8 cellular contexts compared by ENCODE assay signal in the genomic region with DNA sequence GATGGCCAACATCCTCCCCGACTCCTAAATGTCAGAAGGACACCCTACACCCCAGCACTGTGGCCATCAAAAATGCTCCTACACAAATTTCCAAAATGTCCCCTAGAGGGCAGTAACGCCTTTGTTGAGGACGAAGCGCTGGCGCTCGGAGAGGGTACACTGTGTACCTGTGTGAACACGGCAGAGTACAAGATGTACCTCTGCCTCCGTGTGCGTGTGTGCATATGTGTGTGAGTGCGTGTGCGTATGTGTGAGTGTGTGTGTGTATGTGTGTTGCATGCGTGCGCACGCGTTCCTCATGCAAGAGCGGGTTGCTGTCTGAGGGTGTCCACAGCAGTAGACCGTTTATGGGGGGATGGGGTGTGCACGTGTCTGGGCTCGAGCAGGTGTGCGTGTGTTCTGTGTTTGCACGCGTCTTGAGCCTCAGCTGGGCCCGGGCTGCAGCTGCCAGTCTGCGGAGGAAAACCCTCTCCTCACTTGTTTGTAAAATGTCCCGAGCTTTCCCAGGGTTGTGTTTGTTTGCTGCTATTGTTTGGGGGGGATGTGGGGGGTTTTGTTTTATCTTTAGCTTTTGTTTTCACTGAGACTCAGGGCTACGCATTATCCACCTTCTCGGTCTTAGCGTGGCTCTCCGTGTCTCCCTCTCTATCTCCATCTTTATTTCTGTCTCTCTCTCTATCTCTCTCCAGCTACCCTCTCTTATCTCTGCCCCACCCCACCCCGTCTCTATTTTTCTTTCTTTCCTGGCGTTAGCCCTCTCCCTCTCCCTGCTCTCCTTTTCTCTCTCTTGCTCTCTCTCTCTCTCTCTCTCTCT. TPM values are rescaled to one million over a fixed set of nuclear protein-coding genes. Genes with fewer than 3 reads are reported as not detected.
A peak's percentile ranks its signal among the peaks of the same experiment; 100 is the strongest.
DNase-seq lines count a peak whose midpoint lies in the region; ATAC-seq and TF ChIP-seq lines count a peak whose summit lies in the region.

No MANE protein-coding gene starts in this region.

- H3K36me3 ChIP-seq in DND-41 (ENCODE audit: insufficient read depth, low read length) (no peaks in the 10 kb centered on the region), HUES48 (ENCODE audit: control insufficient read depth, insufficient read depth, low read length) (no peaks in the 10 kb centered on the region), OCI-LY7 (ENCODE audit: insufficient read depth, low read length) (no peaks in the 10 kb centered on the region), neural progenitor cell (no peaks in the 10 kb centered on the region), upper lobe of left lung (no peaks in the 10 kb centered on the region)

- H3K4me1 ChIP-seq in DND-41 (ENCODE audit: insufficient read depth, low read length) (peaks cover 23% of the 10 kb centered on the region), HUES48 (ENCODE audit: control insufficient read depth, insufficient read depth, low read length) (no peaks in the 10 kb centered on the region), OCI-LY7 (ENCODE audit: insufficient read depth, low read length, poor library complexity, severe bottlenecking) (peaks cover 18% of the 10 kb centered on the region), neural progenitor cell (peaks cover 3% of the 10 kb centered on the region), upper lobe of left lung (peaks cover 0 to 10% (median 0%) of the 10 kb centered on the region in 4 donors)

- intact Hi-C loops in OCI-LY7 (cut with micrococcal nuclease; ENCODE audit: unreplicated experiment) = loop anchor here (1.0 kb wide), 2 partner anchors 17 to 21 kb away; no protein-coding TSS in a partner anchor

- no peaks in the 10 kb centered on the region for H3K27me3 ChIP-seq in DND-41 (ENCODE audit: insufficient read depth, low read length, poor library complexity)
- H3K27me3 ChIP-seq in HUES48 (ENCODE audit: control insufficient read depth, insufficient read depth, low read length) = no peaks in the 10 kb centered on the region
- no peaks in the 10 kb centered on the region for H3K27me3 ChIP-seq in neural progenitor cell
- H3K27me3 ChIP-seq in upper lobe of left lung = no peaks in the 10 kb centered on the region

- H2AFZ ChIP-seq in DND-41 (ENCODE audit: low read depth, low read length) = peak overlapping the region; percentile 97
- peak overlapping the region; percentile 76 for H2AFZ ChIP-seq in OCI-LY7 (ENCODE audit: low read length)
- H2AFZ ChIP-seq in neural progenitor cell (replicated peaks) = no peak overlapping the region

- peaks cover 6% of the 10 kb centered on the region for H3K4me1 Mint-ChIP-seq in activated T-helper 17 cell treated with anti-CD3 and anti-CD28 coated beads, Interleukin-2, amount 50 U/mL, for 72 hours
- peaks cover 2% of the 10 kb centered on the region for H3K4me1 Mint-ChIP-seq in neural progenitor cell

- no TSS peak for BruUV-seq in OCI-LY7 (replicated peaks; lab: Mats Ljungman, UMichigan)

- H3K9me3 ChIP-seq in DND-41 (ENCODE audit: insufficient read depth, low read length, severe bottlenecking) (no peaks in the 10 kb centered on the region), HUES48 (ENCODE audit: control insufficient read depth, insufficient read depth, low read length) (peaks cover 14% of the 10 kb centered on the region), OCI-LY7 (ENCODE audit: low read length) (no peaks in the 10 kb centered on the region), neural progenitor cell (ENCODE audit: low read depth) (no peaks in the 10 kb centered on the region), upper lobe of left lung (no peaks in the 10 kb centered on the region)

- peak in 1 of 4 donors; percentile 28 for TF ChIP-seq POLR2A in upper lobe of left lung (IDR thresholded peaks at IDR 0.05)

- ATAC-seq in DND-41 (ENCODE audit: insufficient read depth, low read depth) (peak; percentile 82), GM21423 (IDR thresholded peaks at IDR 0.05; ENCODE audit: unreplicated experiment) (peak; percentile 81), upper lobe of left lung (ENCODE audit: low FRiP score in 2 of 2) (peak; percentile 92)
- ATAC-seq in activated T-helper 17 cell treated with anti-CD3 and anti-CD28 coated beads, Interleukin-2, amount 50 U/mL, for 72 hours (replicated peaks) = peak; percentile 86

- H4K20me1 ChIP-seq in DND-41 (ENCODE audit: insufficient read depth, low read length) (no peaks in the 10 kb centered on the region), OCI-LY7 (ENCODE audit: insufficient read depth, low read length) (no peaks in the 10 kb centered on the region), neural progenitor cell (ENCODE audit: low read depth) (peaks cover 4% of the 10 kb centered on the region)

- peak overlapping the region; percentile 81 for H3K27ac Mint-ChIP-seq in activated T-helper 17 cell treated with anti-CD3 and anti-CD28 coated beads, Interleukin-2, amount 50 U/mL, for 72 hours
- no peak overlapping the region for H3K27ac Mint-ChIP-seq in neural progenitor cell

- peak; percentile 45 to 100 (median 97) for TF ChIP-seq EP300 in upper lobe of left lung (IDR thresholded peaks at IDR 0.05)

- no peaks in the 10 kb centered on the region for H3K36me3 Mint-ChIP-seq in activated T-helper 17 cell treated with anti-CD3 and anti-CD28 coated beads, Interleukin-2, amount 50 U/mL, for 72 hours (ENCODE audit: low read depth)
- H3K36me3 Mint-ChIP-seq in neural progenitor cell = no peaks in the 10 kb centered on the region

- DNase-seq in DND-41 (peak; percentile 68), OCI-LY7 (ENCODE audit: low spot score) (peak; percentile 84), fibroblast of the conjunctiva (ENCODE audit: low read depth) (peak; percentile 36), neural progenitor cell (ENCODE audit: low spot score) (peak; percentile 81), upper lobe of left lung (peak; percentile 44 to 78)

- TF ChIP-seq CTCF in DND-41 (IDR thresholded peaks at IDR 0.05; ENCODE audit: borderline replicate concordance, extremely low read depth, low read length, poor library complexity, severe bottlenecking) = peak; percentile 77
- peak; percentile 77 for TF ChIP-seq CTCF in OCI-LY7 (conservative IDR thresholded peaks at IDR 0.05; ENCODE audit: low read length)
- TF ChIP-seq CTCF in neural progenitor cell (IDR thresholded peaks at IDR 0.05) = peak; percentile 66
- TF ChIP-seq CTCF in upper lobe of left lung (IDR thresholded peaks at IDR 0.05) = peak; percentile 63 to 81 (median 70)

- H3F3A ChIP-seq in neural progenitor cell (ENCODE audit: low read depth) = peaks cover 26% of the 10 kb centered on the region

- CTCF ChIA-PET in OCI-LY7 (lab: Charles Lee; ENCODE audit: unreplicated experiment) = interaction anchor here (0.7 kb wide), 1 partner anchor 57 kb away, joined by 3 read pairs; no protein-coding TSS in a partner anchor

- peak overlapping the region; percentile 89 for H3K4me2 ChIP-seq in DND-41 (ENCODE audit: insufficient read depth, low read length)
- peak overlapping the region; percentile 79 for H3K4me2 ChIP-seq in OCI-LY7 (ENCODE audit: low read length)
- peak overlapping the region; percentile 64 for H3K4me2 ChIP-seq in neural progenitor cell

- no peaks in the 10 kb centered on the region for H3K9me2 ChIP-seq in OCI-LY7 (ENCODE audit: insufficient read depth, low read length)

- H3K79me2 ChIP-seq in DND-41 (ENCODE audit: insufficient read depth, low read length) (no peaks in the 10 kb centered on the region), OCI-LY7 (ENCODE audit: insufficient read depth, low read depth, low read length) (no peaks in the 10 kb centered on the region), neural progenitor cell (ENCODE audit: low read depth) (no peaks in the 10 kb centered on the region)

- no peaks in the 10 kb centered on the region for H3K27me3 Mint-ChIP-seq in activated T-helper 17 cell treated with anti-CD3 and anti-CD28 coated beads, Interleukin-2, amount 50 U/mL, for 72 hours
- H3K27me3 Mint-ChIP-seq in neural progenitor cell (ENCODE audit: insufficient read depth, low read depth) = no peaks in the 10 kb centered on the region

- no peaks in the 10 kb centered on the region for H3K9me3 Mint-ChIP-seq in activated T-helper 17 cell treated with anti-CD3 and anti-CD28 coated beads, Interleukin-2, amount 50 U/mL, for 72 hours
- no peaks in the 10 kb centered on the region for H3K9me3 Mint-ChIP-seq in neural progenitor cell

- H3K9ac ChIP-seq in DND-41 (ENCODE audit: low read depth, low read length) (peak overlapping the region; percentile 55), HUES48 (ENCODE audit: low read depth, low read length) (no peak overlapping the region), neural progenitor cell (no peak overlapping the region)

- WGBS in upper lobe of left lung, 2 donors = 2 to 11% methylated on average over 11 to 25 of the region's 31 CpGs

- H3K27ac ChIP-seq in DND-41 (ENCODE audit: low read length) = peak overlapping the region; percentile 84
- H3K27ac ChIP-seq in HUES48 (ENCODE audit: low read depth, low read length) = no peak overlapping the region
- peak overlapping the region; percentile 86 for H3K27ac ChIP-seq in OCI-LY7 (ENCODE audit: low read depth, low read length, poor library complexity, severe bottlenecking)
- H3K27ac ChIP-seq in neural progenitor cell = no peak overlapping the region
- H3K27ac ChIP-seq in upper lobe of left lung = peak overlapping the region; percentile 53 to 79 (median 76)

- POLR2A ChIA-PET in OCI-LY7 (lab: Charles Lee) = interaction anchor here (0.6 to 1.2 kb wide), 3 partner anchors 9 to 22 kb away, joined by 3 to 9 read pairs (median 5); a partner anchor contains a TSS

- peak overlapping the region; percentile 22 to 87; a peak in 3 of 4 replicates for H3K4me3 ChIP-seq in DND-41 (ENCODE audit: low read depth in 1 of 2, low read length in 2 of 2)
- peak overlapping the region; percentile 59 for H3K4me3 ChIP-seq in HUES48 (ENCODE audit: low read depth, low read length)
- peak overlapping the region; percentile 53 for H3K4me3 ChIP-seq in OCI-LY7 (ENCODE audit: low read depth, low read length, poor library complexity, severe bottlenecking)
- H3K4me3 ChIP-seq in neural progenitor cell = peak overlapping the region; percentile 28
- H3K4me3 ChIP-seq in upper lobe of left lung = peak overlapping the region; percentile 25 to 44 (median 36)

- H3K4me3 Mint-ChIP-seq in activated T-helper 17 cell treated with anti-CD3 and anti-CD28 coated beads, Interleukin-2, amount 50 U/mL, for 72 hours = peak overlapping the region; percentile 88
- H3K4me3 Mint-ChIP-seq in neural progenitor cell = peak overlapping the region; percentile 52

RNA-seq across cellular contexts. Expression of a gene that starts 10.4 kb away (rescaled TPM):
- 22.0 and 23.5 TPM in 2 replicates for total RNA-seq in OCI-LY7 (2014; rRNA removed; shearing (Covaris generic))
- total RNA-seq in OCI-LY7 (2022) (21.7 and 24.6 TPM in 2 replicates), neural progenitor cell (ENCODE audit: low replicate concordance) (35.5 and 37.1 TPM in 2 replicates), upper lobe of left lung (100 to 1,000 TPM in 1 of 6 donors, 10 to 100 TPM in 5; 33.4 to 162 (median 46.6) TPM)
- total RNA-seq in activated T-helper 17 cell treated with anti-CD3 and anti-CD28 coated beads, Interleukin-2, amount 50 U/mL, for 72 hours = 100 to 1,000 TPM in 1 of 2 donors, 10 to 100 TPM in 1; 28.2 to 134 TPM

RNA-seq across cellular contexts. Expression of a gene that starts 22.1 kb away (rescaled TPM):
- total RNA-seq in OCI-LY7 (2014; rRNA removed; shearing (Covaris generic)) = 23.2 and 28.3 TPM in 2 replicates
- total RNA-seq in OCI-LY7 (2022) = 26.2 and 32.9 TPM in 2 replicates
- 10 to 100 TPM; 18.6 to 44.9 TPM for total RNA-seq in activated T-helper 17 cell treated with anti-CD3 and anti-CD28 coated beads, Interleukin-2, amount 50 U/mL, for 72 hours
- 19.0 and 30.9 TPM in 2 replicates for total RNA-seq in neural progenitor cell (ENCODE audit: low replicate concordance)
- 10 to 100 TPM in 4 of 6 donors, 1 to 10 TPM in 2; 7.6 to 68.1 (median 14.9) TPM for total RNA-seq in upper lobe of left lung

RNA-seq across cellular contexts. Expression of a gene that starts 23.2 kb away (rescaled TPM):
- total RNA-seq in OCI-LY7 (2014; rRNA removed; shearing (Covaris generic)) = 5.4 and 6.2 TPM in 2 replicates
- 8.7 and 10.1 TPM in 2 replicates for total RNA-seq in OCI-LY7 (2022)
- not detected for total RNA-seq in activated T-helper 17 cell treated with anti-CD3 and anti-CD28 coated beads, Interleukin-2, amount 50 U/mL, for 72 hours
- 6.3 and 13.2 TPM in 2 replicates for total RNA-seq in neural progenitor cell (ENCODE audit: low replicate concordance)
- total RNA-seq in upper lobe of left lung = 1 to 10 TPM in 3 of 6 donors, under 1 TPM in 3; 0.46 to 1.3 (median 0.95) TPM

Comparison
In these comparisons a context has a peak if more than half of its experiments do, and no peak if none do; other contexts are left out.
1. H3K27ac ChIP-seq: peak in DND-41 (single experiment), OCI-LY7 (single experiment) and upper lobe of left lung (4 of 4); none in HUES48 (single experiment) and neural progenitor cell (single experiment).
2. Peak in every context shown above with its lines, with median percentiles within 50 percentile points of each other: ATAC-seq, DNase-seq, H3K4me2 ChIP-seq, H3K4me3 ChIP-seq and CTCF ChIP-seq.